Comparison of ENCODE assay signal across 9 cellular contexts in the genomic region with DNA sequence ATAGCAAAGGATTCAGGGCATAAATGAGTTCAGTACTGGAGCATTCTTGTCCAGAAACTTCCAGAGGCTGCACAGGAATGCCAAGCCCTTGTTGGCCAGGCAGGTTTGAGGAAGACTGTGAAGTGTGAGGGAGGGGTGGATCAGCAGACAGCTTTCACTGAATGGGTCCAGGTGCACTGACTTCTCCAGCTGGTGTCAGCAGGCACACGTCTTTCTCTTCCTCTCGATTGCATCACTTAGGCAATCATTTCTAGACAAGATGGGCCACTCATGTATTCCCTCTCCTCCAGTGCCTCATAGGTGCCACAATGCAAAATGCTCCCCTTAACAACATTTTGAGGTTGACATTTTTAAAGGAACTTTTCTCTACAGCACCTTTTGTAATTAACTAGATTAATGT.
DNase-seq lines count a peak whose midpoint lies in the region; ATAC-seq and TF ChIP-seq lines count a peak whose summit lies in the region.
"Had no signal": no experiment of that assay in that cellular context is flagged by ENCODE, and none has a peak within 500 bp of the region (broad histone marks: within the 10 kb centered on the region; RNA-seq: fewer than 3 reads in every experiment).

No MANE protein-coding gene starts in this region.

- ATAC-seq in GM21786 (IDR thresholded peaks at IDR 0.05; ENCODE audit: unreplicated experiment) = peak; percentile 92
- ATAC-seq in HG02938 (IDR thresholded peaks at IDR 0.05; ENCODE audit: unreplicated experiment) = no peak

- peak; percentile 90 for DNase-seq in DMS53 (lab: John Stamatoyannopoulos, UW)
- peak; percentile 69 for DNase-seq in NCI-H1105 treated with DMSO at 0.1 percent for 48 hours (lab: John Stamatoyannopoulos, UW)
- peak; percentile 12 for DNase-seq in fibroblast of mammary gland (ENCODE audit: low read depth)
- no peak for DNase-seq in stimulated activated CD4-positive, alpha-beta T cell treated with anti-CD3 and anti-CD28 coated beads, Interleukin-4, amount 100 ng/mL, for 24 hours
- no peak for DNase-seq in activated CD4-positive, alpha-beta T cell treated with anti-CD3 and anti-CD28 coated beads for 48 hours
- DNase-seq in ecto neural progenitor cell (ENCODE audit: low spot score) = no peak
- DNase-seq: GF-D8 had no signal

- no peak overlapping the region for H3K4me3 ChIP-seq in fibroblast of mammary gland (ENCODE audit: control insufficient read depth, low read depth, low read length)

- TF ChIP-seq CTCF in fibroblast of mammary gland (conservative IDR thresholded peaks at IDR 0.05; ENCODE audit: control insufficient read depth, insufficient read depth, low read depth, low read length) = no peak

Comparison
In these comparisons a context has a peak if more than half of its experiments do, and no peak if none do; other contexts are left out.
1. DNase-seq: peak in DMS53 (single experiment), NCI-H1105 treated with DMSO at 0.1 percent for 48 hours (single experiment) and fibroblast of mammary gland (single experiment); none in stimulated activated CD4-positive, alpha-beta T cell treated with anti-CD3 and anti-CD28 coated beads, Interleukin-4, amount 100 ng/mL, for 24 hours (single experiment), activated CD4-positive, alpha-beta T cell treated with anti-CD3 and anti-CD28 coated beads for 48 hours (single experiment) and ecto neural progenitor cell (single experiment).